In genomic region chr19:49295208-49295880, GRCh38 we compare ENCODE assay signal across 27 cellular contexts.
"Had no signal": no experiment of that assay in that cellular context is flagged by ENCODE, and none has a peak within 500 bp of the region (broad histone marks: within the 10 kb centered on the region; RNA-seq: fewer than 3 reads in every experiment).

No MANE protein-coding gene starts in this region.

- DNase-seq: stimulated activated CD4-positive, alpha-beta T cell treated with anti-CD3 and anti-CD28 coated beads, Interleukin-2, amount 100 ng/mL, for 48 hours; stimulated activated CD4-positive, alpha-beta T cell treated with anti-CD3 and anti-CD28 coated beads, Interleukin-4, amount 100 ng/mL, for 1 hour; stimulated activated CD4-positive, alpha-beta T cell treated with anti-CD3 and anti-CD28 coated beads, Interleukin-4, amount 100 ng/mL, for 24 hours; stimulated activated CD4-positive, alpha-beta T cell treated with anti-CD3 and anti-CD28 coated beads, Interleukin-4, amount 100 ng/mL, for 4 hours; stimulated activated CD8-positive, alpha-beta memory T cell treated with anti-CD3 and anti-CD28 coated beads, Interleukin-4, amount 100 ng/mL, for 48 hours; stimulated activated naive B cell treated with anti-CD40 and anti-IgM and Interleukin-4, amounts not matched to agents 10 μg/mL and 1 μg/mL and 100 μg/mL, for 72 hours; stimulated activated naive CD4-positive, alpha-beta T cell; stimulated activated naive CD4-positive, alpha-beta T cell treated with Interleukin-2 at 50 U/mL for 16 hours; stimulated activated naive CD8-positive, alpha-beta T cell treated with anti-CD3 and anti-CD28 coated beads, Interleukin-15, amount 100 ng/mL, for 72 hours; stimulated activated naive CD8-positive, alpha-beta T cell treated with anti-CD3 and anti-CD28 coated beads, Interleukin-15, Interleukin-2, amounts not matched to agents 100 U/mL and 50 U/mL, for 24 hours; stomach; substantia nigra; testis; thyroid gland; tibial artery; transverse colon; trophoblast cell; upper lobe of left lung; upper lobe of right lung; uterus had no signal

- FAIRE-seq: urothelium cell line had no signal

- H3K4me3 ChIP-seq: stomach, suprapubic skin, testis, thoracic aorta, thyroid gland, tibial artery, tibial nerve, transverse colon, upper lobe of left lung, upper lobe of right lung, uterus, vagina had no signal

- H3K4me1 ChIP-seq: stomach, suprapubic skin, testis, thyroid gland, tibial nerve, transverse colon, upper lobe of left lung, upper lobe of right lung, uterus, vagina had no signal

- H3K9me3 ChIP-seq: stomach, suprapubic skin, testis, thoracic aorta, thyroid gland, tibial artery, tibial nerve, transverse colon, upper lobe of left lung, upper lobe of right lung, uterus, vagina had no signal

- H3K36me3 ChIP-seq: suprapubic skin, thoracic aorta, thyroid gland, tibial nerve, transverse colon, upper lobe of right lung, uterus, vagina had no signal

- H3K27me3 ChIP-seq: stomach, suprapubic skin, testis, thyroid gland, tibial artery, tibial nerve, transverse colon, upper lobe of left lung, upper lobe of right lung, uterus, vagina had no signal

- ATAC-seq: stimulated activated effector memory CD8-positive, alpha-beta T cell treated with anti-CD3 and anti-CD28 coated beads, Interleukin-12 subunit alpha, Interleukin-12 subunit beta, amount 100 ng/mL, for 72 hours; stimulated activated memory B cell treated with anti-CD40 and anti-IgM and Interleukin-4, amounts not matched to agents 10 μg/mL and 1 μg/mL and 100 μg/mL, for 72 hours; stimulated activated naive B cell treated with anti-CD40 and anti-IgM and Interleukin-4, amounts not matched to agents 10 μg/mL and 1 μg/mL and 100 μg/mL, for 72 hours; stimulated activated naive CD8-positive, alpha-beta T cell treated with anti-CD3 and anti-CD28 coated beads, Interleukin-15, amount 100 ng/mL, for 72 hours; stimulated activated naive CD8-positive, alpha-beta T cell treated with anti-CD3 and anti-CD28 coated beads, Interleukin-15, Interleukin-2, amounts not matched to agents 100 U/mL and 50 U/mL, for 24 hours; upper lobe of right lung had no signal

- H3K27ac ChIP-seq: stomach, suprapubic skin, testis, thoracic aorta, thyroid gland, tibial artery, tibial nerve, transverse colon, upper lobe of left lung, upper lobe of right lung, uterus, vagina had no signal
